In genomic region chr20:22371843-22372242, GRCh38 we compare ENCODE assay signal across 10 cellular contexts.
A peak's percentile ranks its signal among the peaks of the same experiment; 100 is the strongest.
DNase-seq lines count a peak whose midpoint lies in the region; ATAC-seq and TF ChIP-seq lines count a peak whose summit lies in the region.
"Had no signal": no experiment of that assay in that cellular context is flagged by ENCODE, and none has a peak within 500 bp of the region (broad histone marks: within the 10 kb centered on the region; RNA-seq: fewer than 3 reads in every experiment).

No MANE protein-coding gene starts in this region.

- intact Hi-C loops in left lung (cut with DNase I) = no loop called here

- no peak for TF ChIP-seq CTCF in left lung (IDR thresholded peaks at IDR 0.05)

- DNase-seq in NCI-H2029 (lab: John Stamatoyannopoulos, UW) = peak; percentile 63
- no peak for DNase-seq in left lung
- DNase-seq in NCI-H2171 (lab: John Stamatoyannopoulos, UW) = no peak
- DNase-seq in SHP77 (lab: John Stamatoyannopoulos, UW) = no peak
- no peak for DNase-seq in AG20443 (ENCODE audit: low spot score)
- DNase-seq: PC-9 had no signal

- peaks cover 0 to 4% of the 10 kb centered on the region in 2 donors for H3K27me3 ChIP-seq in left lung

- no peaks in the 10 kb centered on the region for H3K36me3 ChIP-seq in left lung

- no peak overlapping the region for H3K27ac ChIP-seq in left lung
- H3K27ac ChIP-seq: parathyroid adenoma, PC-9 had no signal

- ATAC-seq in GM19025 (IDR thresholded peaks at IDR 0.05; ENCODE audit: low read depth, unreplicated experiment) (peak; percentile 60), HG02852 (IDR thresholded peaks at IDR 0.05; ENCODE audit: unreplicated experiment) (peak; percentile 77), left lung (peak; percentile 55), HG03439 (IDR thresholded peaks at IDR 0.05; ENCODE audit: unreplicated experiment) (no peak)

- no peaks in the 10 kb centered on the region for H3K9me3 ChIP-seq in left lung

- no peaks in the 10 kb centered on the region for H3K4me1 ChIP-seq in left lung
- H3K4me1 ChIP-seq: parathyroid adenoma had no signal

- H3K4me3 ChIP-seq in left lung = no peak overlapping the region
- H3K4me3 ChIP-seq: PC-9 had no signal
